In genomic region chr17:29112780-29113295, GRCh38 we compare ENCODE assay signal across 12 cellular contexts.
DNase-seq lines count a peak whose midpoint lies in the region; ATAC-seq and TF ChIP-seq lines count a peak whose summit lies in the region.
"Had no signal": no experiment of that assay in that cellular context is flagged by ENCODE, and none has a peak within 500 bp of the region (broad histone marks: within the 10 kb centered on the region; RNA-seq: fewer than 3 reads in every experiment).

No MANE protein-coding gene starts in this region.

- peaks cover 24% of the 10 kb centered on the region for H3K36me3 Mint-ChIP-seq in nephron (ENCODE audit: low read depth)
- peaks cover 22% of the 10 kb centered on the region for H3K36me3 Mint-ChIP-seq in activated T-helper 1 cell treated with anti-CD3 and anti-CD28 coated beads, Interleukin-12 subunit alpha, Interleukin-12 subunit beta, Interleukin-2, Interleukin-4 antibody, amounts not matched to agents 30 ng/mL and 10 ng/mL and 1 ng/mL, durations not matched to agents 14 hours and 24 hours and 36 hours (ENCODE audit: low read depth)

- no peaks in the 10 kb centered on the region for H3K27me3 ChIP-seq in BLaER1

- H3K36me3 ChIP-seq in BLaER1 = peaks cover 74% of the 10 kb centered on the region

- peak overlapping the region; percentile 78 for H3K9ac ChIP-seq in BLaER1

- H3K4me1 Mint-ChIP-seq in nephron = peaks cover 37% of the 10 kb centered on the region
- no peaks in the 10 kb centered on the region for H3K4me1 Mint-ChIP-seq in activated T-helper 1 cell treated with anti-CD3 and anti-CD28 coated beads, Interleukin-12 subunit alpha, Interleukin-12 subunit beta, Interleukin-2, Interleukin-4 antibody, amounts not matched to agents 30 ng/mL and 10 ng/mL and 1 ng/mL, durations not matched to agents 14 hours and 24 hours and 36 hours (ENCODE audit: low read depth)

- peaks cover 4% of the 10 kb centered on the region for H3K27me3 Mint-ChIP-seq in nephron (ENCODE audit: low read depth)
- no peaks in the 10 kb centered on the region for H3K27me3 Mint-ChIP-seq in activated T-helper 1 cell treated with anti-CD3 and anti-CD28 coated beads, Interleukin-12 subunit alpha, Interleukin-12 subunit beta, Interleukin-2, Interleukin-4 antibody, amounts not matched to agents 30 ng/mL and 10 ng/mL and 1 ng/mL, durations not matched to agents 14 hours and 24 hours and 36 hours (ENCODE audit: insufficient read depth)
- H3K27me3 Mint-ChIP-seq: naive thymus-derived CD4-positive, alpha-beta T cell had no signal

- no peak for TF ChIP-seq CTCF in nephron (IDR thresholded peaks at IDR 0.05; ENCODE audit: unreplicated experiment in 3 of 3)

- intact Hi-C loops in activated T-helper 1 cell treated with anti-CD3 and anti-CD28 coated beads, Interleukin-12 subunit alpha, Interleukin-12 subunit beta, Interleukin-2, Interleukin-4 antibody, amounts not matched to agents 30 ng/mL and 10 ng/mL and 1 ng/mL, durations not matched to agents 14 hours and 24 hours and 36 hours (cut with micrococcal nuclease) = loop anchor here (1.0 to 10.0 kb wide), 2 partner anchors 148 to 348 kb away; no protein-coding TSS in a partner anchor

- H4K20me1 ChIP-seq in BLaER1 = peaks cover 100% of the 10 kb centered on the region

- ATAC-seq in GM21423 (IDR thresholded peaks at IDR 0.05; ENCODE audit: unreplicated experiment) = no peak
- ATAC-seq: naive thymus-derived CD4-positive, alpha-beta T cell had no signal

- peak overlapping the region; percentile 95 for H3K27ac ChIP-seq in BLaER1
- peak overlapping the region; percentile 41 for H3K27ac ChIP-seq in cingulate gyrus (ENCODE audit: low read depth, low read length)

- peak overlapping the region in 2 of 3 experiments; percentile 26 to 33 for H3K27ac Mint-ChIP-seq in nephron
- no peak overlapping the region for H3K27ac Mint-ChIP-seq in activated T-helper 1 cell treated with anti-CD3 and anti-CD28 coated beads, Interleukin-12 subunit alpha, Interleukin-12 subunit beta, Interleukin-2, Interleukin-4 antibody, amounts not matched to agents 30 ng/mL and 10 ng/mL and 1 ng/mL, durations not matched to agents 14 hours and 24 hours and 36 hours
- H3K27ac Mint-ChIP-seq: naive thymus-derived CD4-positive, alpha-beta T cell; T-helper 1 cell treated with Interleukin-12 subunit alpha and Interleukin-12 subunit beta and Interleukin-4 antibody, amounts not matched to agents 30 μg/mL and 1 μg/mL, for 36 hours had no signal

- no peaks in the 10 kb centered on the region for H3K9me3 Mint-ChIP-seq in nephron
- no peaks in the 10 kb centered on the region for H3K9me3 Mint-ChIP-seq in activated T-helper 1 cell treated with anti-CD3 and anti-CD28 coated beads, Interleukin-12 subunit alpha, Interleukin-12 subunit beta, Interleukin-2, Interleukin-4 antibody, amounts not matched to agents 30 ng/mL and 10 ng/mL and 1 ng/mL, durations not matched to agents 14 hours and 24 hours and 36 hours
- H3K9me3 Mint-ChIP-seq: naive thymus-derived CD4-positive, alpha-beta T cell; T-helper 1 cell treated with Interleukin-12 subunit alpha and Interleukin-12 subunit beta and Interleukin-4 antibody, amounts not matched to agents 30 μg/mL and 1 μg/mL, for 36 hours had no signal

- H3K4me1 ChIP-seq in BLaER1 = peaks cover 100% of the 10 kb centered on the region

- peak overlapping the region; percentile 53 for H3K4me3 ChIP-seq in BLaER1

- H3K9me3 ChIP-seq in BLaER1 = no peaks in the 10 kb centered on the region

- H3K4me2 ChIP-seq in BLaER1 = peak overlapping the region; percentile 97

- DNase-seq in NCI-H446 (lab: John Stamatoyannopoulos, UW) (peak; percentile 42 to 86), NCI-H2196 (lab: John Stamatoyannopoulos, UW; ENCODE audit: unreplicated experiment) (no peak), SIG-M5 treated with dmso at 0.1 percent for 504 hours (lab: John Stamatoyannopoulos, UW; ENCODE audit: unreplicated experiment) (no peak)
- no peak for DNase-seq in activated T-helper 1 cell treated with anti-CD3 and anti-CD28 coated beads, Interleukin-12 subunit alpha, Interleukin-12 subunit beta, Interleukin-2, Interleukin-4 antibody, amounts not matched to agents 30 ng/mL and 10 ng/mL and 1 ng/mL, durations not matched to agents 14 hours and 24 hours and 36 hours (ENCODE audit: low spot score)
- DNase-seq: cortex of kidney; naive thymus-derived CD4-positive, alpha-beta T cell; NCI-H226 had no signal

- H3K4me3 Mint-ChIP-seq in nephron = peak overlapping the region in 1 of 3 experiments; percentile 39
- no peak overlapping the region for H3K4me3 Mint-ChIP-seq in activated T-helper 1 cell treated with anti-CD3 and anti-CD28 coated beads, Interleukin-12 subunit alpha, Interleukin-12 subunit beta, Interleukin-2, Interleukin-4 antibody, amounts not matched to agents 30 ng/mL and 10 ng/mL and 1 ng/mL, durations not matched to agents 14 hours and 24 hours and 36 hours
- H3K4me3 Mint-ChIP-seq: naive thymus-derived CD4-positive, alpha-beta T cell; T-helper 1 cell treated with Interleukin-12 subunit alpha and Interleukin-12 subunit beta and Interleukin-4 antibody, amounts not matched to agents 30 μg/mL and 1 μg/mL, for 36 hours had no signal

Comparison
In these comparisons a context has a peak if more than half of its experiments do, and no peak if none do; other contexts are left out.
1. DNase-seq: peak in NCI-H446 (2 of 2); none in NCI-H2196 (single experiment), activated T-helper 1 cell treated with anti-CD3 and anti-CD28 coated beads, Interleukin-12 subunit alpha, Interleukin-12 subunit beta, Interleukin-2, Interleukin-4 antibody, amounts not matched to agents 30 ng/mL and 10 ng/mL and 1 ng/mL, durations not matched to agents 14 hours and 24 hours and 36 hours (single experiment) and SIG-M5 treated with dmso at 0.1 percent for 504 hours (single experiment).